In genomic region chr6:13139119-13139518, GRCh38 we compare ENCODE assay signal across 23 cellular contexts.
DNase-seq lines count a peak whose midpoint lies in the region; ATAC-seq, FAIRE-seq and TF ChIP-seq lines count a peak whose summit lies in the region.
"Had no signal": no experiment of that assay in that cellular context is flagged by ENCODE, and none has a peak within 500 bp of the region (broad histone marks: within the 10 kb centered on the region; RNA-seq: fewer than 3 reads in every experiment).

No MANE protein-coding gene starts in this region.

- no peak overlapping the region for H3K4me2 ChIP-seq in GM12878 (ENCODE audit: control insufficient read depth, insufficient read depth)
- H3K4me2 ChIP-seq: BLaER1, GM23338 had no signal

- 65% methylated on average over 2 of the region's 2 CpGs for WGBS in GM12878 (ENCODE audit: insufficient coverage, insufficient replicate concordance, low lambda C conversion rate, missing lambda C conversion rate)
- WGBS in endodermal cell (ENCODE audit: insufficient coverage in 1 of 2, insufficient read length in 1 of 2), 2 experiments, result 92 to 94% methylated on average over 1 to 2 of the region's 2 CpGs

- DNase-seq in LHCN-M2 (ENCODE audit: low read depth) (peak; percentile 94), GM12878 (ENCODE audit: low read depth, low spot score) (no peak), epithelial cell of proximal tubule (ENCODE audit: low read depth) (peak; percentile 10), NCI-H1436 treated with DMSO at 0.1 percent for 48 hours (lab: John Stamatoyannopoulos, UW) (no peak), endodermal cell (no peak), H4 (ENCODE audit: low spot score) (no peak), gastrocnemius medialis (no peak)
- DNase-seq: Caco-2; CD4-positive, CD25-positive, alpha-beta regulatory T cell; CD8-positive, alpha-beta T cell; DMS153; DND-41; HFFc6 had no signal

- in situ Hi-C loops in GM12878 (cut with MboI), result no loop called here
- in situ Hi-C loops in gastrocnemius medialis (cut with MboI; ENCODE audit: low sequenced_read_pairs in 4 of 4), result no loop called here

- no peak for FAIRE-seq in GM12878 (lab: Jason Lieb, UNC)
- FAIRE-seq: A204.1, G401.6, H54 had no signal

- no peak overlapping the region for H3K27ac ChIP-seq in GM12878 (ENCODE audit: control insufficient read depth, insufficient read depth)
- no peak overlapping the region for H3K27ac ChIP-seq in endodermal cell (ENCODE audit: low read depth, low read length)
- no peak overlapping the region for H3K27ac ChIP-seq in gastrocnemius medialis
- H3K27ac ChIP-seq: 22Rv1, BLaER1, C4-2B had no signal

- TF ChIP-seq POLR2A in GM12878 (IDR thresholded peaks at IDR 0.05; ENCODE audit: low read depth, low read length) (no peak), gastrocnemius medialis (IDR thresholded peaks at IDR 0.05) (no peak)

- SMC1A ChIA-PET in GM12878 (lab: Charles Lee; ENCODE audit: uncharacterized antibody, unreplicated experiment), result no interaction called here

- H3K27me3 Mint-ChIP-seq in nephron (ENCODE audit: low read depth), result peaks cover 5% of the 10 kb centered on the region
- peaks cover 14% of the 10 kb centered on the region for H3K27me3 Mint-ChIP-seq in endodermal cell (ENCODE audit: insufficient read depth)
- H3K27me3 Mint-ChIP-seq: B cell had no signal

- CTCF ChIA-PET in GM12878 (lab: Yijun Ruan, JAX), result interaction anchor here (0.5 to 0.7 kb wide), 2 partner anchors 9 to 482 kb away, joined by 3 read pairs; no protein-coding TSS in a partner anchor

- H3K4me3 ChIP-seq in GM12878, result no peak overlapping the region
- no peak overlapping the region for H3K4me3 ChIP-seq in epithelial cell of proximal tubule (ENCODE audit: low read depth, low read length)
- no peak overlapping the region for H3K4me3 ChIP-seq in endodermal cell (ENCODE audit: low read length)
- H3K4me3 ChIP-seq in gastrocnemius medialis, result no peak overlapping the region
- H3K4me3 ChIP-seq: BLaER1, GM23338, HAP-1 had no signal

- H3K36me3 Mint-ChIP-seq in nephron (ENCODE audit: low read depth), result no peaks in the 10 kb centered on the region
- H3K36me3 Mint-ChIP-seq in endodermal cell (ENCODE audit: low read depth), result peaks cover 3% of the 10 kb centered on the region
- H3K36me3 Mint-ChIP-seq: CD8-positive, alpha-beta T cell had no signal

- TF ChIP-seq RAD21 in GM12878 (IDR thresholded peaks at IDR 0.05; ENCODE audit: insufficient read depth, low read depth, low read length), result no peak

- no peaks in the 10 kb centered on the region for H4K20me1 ChIP-seq in GM12878 (ENCODE audit: control insufficient read depth, insufficient read depth)
- H4K20me1 ChIP-seq: BLaER1 had no signal

- no peaks in the 10 kb centered on the region for H3K4me1 ChIP-seq in GM12878 (ENCODE audit: control insufficient read depth, insufficient read depth, low read length)
- no peaks in the 10 kb centered on the region for H3K4me1 ChIP-seq in endodermal cell (ENCODE audit: control insufficient read depth, insufficient read depth, low read length)
- no peaks in the 10 kb centered on the region for H3K4me1 ChIP-seq in gastrocnemius medialis
- H3K4me1 ChIP-seq: BLaER1, Caco-2, HAP-1 had no signal

- H3K4me3 Mint-ChIP-seq in nephron (no peak overlapping the region), endodermal cell (no peak overlapping the region)
- H3K4me3 Mint-ChIP-seq: B cell; CD4-positive, CD25-positive, alpha-beta regulatory T cell; CD8-positive, alpha-beta T cell; GM23338; HFFc6 had no signal

- RAD21 ChIA-PET in GM12878 (lab: Charles Lee; ENCODE audit: unreplicated experiment), result no interaction called here

- TF ChIP-seq EP300 in GM12878 (IDR thresholded peaks at IDR 0.05; ENCODE audit: borderline replicate concordance in 1 of 2, control insufficient read depth in 1 of 2, low read depth in 2 of 2, low read length in 2 of 2), result no peak

- H2AFZ ChIP-seq in GM12878 (ENCODE audit: control insufficient read depth, low read depth, low read length), result no peak overlapping the region
- H2AFZ ChIP-seq: GM23338 had no signal

- H3K27me3 ChIP-seq in GM12878 (replicated peaks in 1 of 2; ENCODE audit: control insufficient read depth in 2 of 2, insufficient read depth in 2 of 2, low read length in 1 of 2), result no peaks in the 10 kb centered on the region; a peak in 1 of 4 replicates
- no peaks in the 10 kb centered on the region for H3K27me3 ChIP-seq in endodermal cell (ENCODE audit: control insufficient read depth, insufficient read depth, low read length, poor library complexity, severe bottlenecking)
- H3K27me3 ChIP-seq in gastrocnemius medialis, result no peaks in the 10 kb centered on the region
- H3K27me3 ChIP-seq: BLaER1 had no signal

- H3K4me1 Mint-ChIP-seq in nephron (peaks cover 8% of the 10 kb centered on the region), endodermal cell (peaks cover 16% of the 10 kb centered on the region)
- H3K4me1 Mint-ChIP-seq: CD4-positive, CD25-positive, alpha-beta regulatory T cell had no signal

- H3K9me3 ChIP-seq in GM12878 (replicated peaks; ENCODE audit: control insufficient read depth, insufficient read depth, low read length) (no peaks in the 10 kb centered on the region), endodermal cell (ENCODE audit: control insufficient read depth, low read length) (no peaks in the 10 kb centered on the region), gastrocnemius medialis (no peaks in the 10 kb centered on the region)
- H3K9me3 ChIP-seq: Caco-2, HAP-1 had no signal

- POLR2A ChIA-PET in GM12878 (lab: Charles Lee), result no interaction called here

- no peak for TF ChIP-seq CTCF in GM12878 (IDR thresholded peaks at IDR 0.05 in 2 of 3, conservative IDR thresholded peaks at IDR 0.05 in 1 of 3; ENCODE audit: control insufficient read depth in 2 of 3, extremely low read depth in 1 of 3, insufficient read depth in 1 of 3, low read depth in 3 of 3, low read length in 3 of 3)
- TF ChIP-seq CTCF in epithelial cell of proximal tubule (conservative IDR thresholded peaks at IDR 0.05; ENCODE audit: low read depth, low read length), result no peak
- no peak for TF ChIP-seq CTCF in nephron (IDR thresholded peaks at IDR 0.05; ENCODE audit: unreplicated experiment in 3 of 3)
- no peak for TF ChIP-seq CTCF in endodermal cell (conservative IDR thresholded peaks at IDR 0.05)
- no peak for TF ChIP-seq CTCF in gastrocnemius medialis (IDR thresholded peaks at IDR 0.05 in 4 of 5, conservative IDR thresholded peaks at IDR 0.05 in 1 of 5)

- H3K27ac Mint-ChIP-seq in nephron (peak overlapping the region; percentile 53 to 69 (median 63)), endodermal cell (no peak overlapping the region)
- H3K27ac Mint-ChIP-seq: B cell; CD4-positive, CD25-positive, alpha-beta regulatory T cell; CD8-positive, alpha-beta T cell; GM23338; HFFc6 had no signal

- intact Hi-C loops in GM12878 (cut with micrococcal nuclease; ENCODE audit: unreplicated experiment), result no loop called here
- intact Hi-C loops in gastrocnemius medialis (cut with DNase I; ENCODE audit: low total_unique reads), result no loop called here

- H3K9ac ChIP-seq in GM12878 (ENCODE audit: control insufficient read depth, insufficient read depth, low read length) (no peak overlapping the region), endodermal cell (ENCODE audit: extremely low read depth, low read length, poor library complexity, severe bottlenecking) (no peak overlapping the region)
- H3K9ac ChIP-seq: BLaER1 had no signal

- no peaks in the 10 kb centered on the region for H3K9me3 Mint-ChIP-seq in nephron
- H3K9me3 Mint-ChIP-seq in endodermal cell, result peaks cover 9% of the 10 kb centered on the region
- H3K9me3 Mint-ChIP-seq: CD8-positive, alpha-beta T cell; HFFc6 had no signal

- no peaks in the 10 kb centered on the region for H3K79me2 ChIP-seq in GM12878 (ENCODE audit: control insufficient read depth, insufficient read depth, low read length)

- BruUV-seq in GM12878 (replicated peaks; lab: Mats Ljungman, UMichigan), result no TSS peak

- ATAC-seq in GM12878 (no peak), gastrocnemius medialis (no peak)
- ATAC-seq: CD8-positive, alpha-beta T cell; GM23338 had no signal

- no peaks in the 10 kb centered on the region for H3K36me3 ChIP-seq in GM12878 (ENCODE audit: control insufficient read depth in 2 of 2, insufficient read depth in 2 of 2, low read length in 1 of 2)
- H3K36me3 ChIP-seq in endodermal cell (ENCODE audit: control insufficient read depth, insufficient read depth, low read length), result no peaks in the 10 kb centered on the region
- H3K36me3 ChIP-seq in gastrocnemius medialis, result no peaks in the 10 kb centered on the region
- H3K36me3 ChIP-seq: BLaER1, HAP-1 had no signal

TF ChIP-seq in GM12878, 131 proteins besides CTCF, POLR2A, EP300 and RAD21 (continues in another document):
- no peak for TF ChIP-seq MTA3 (IDR thresholded peaks at IDR 0.05; ENCODE audit: borderline replicate concordance, low read length)
- TF ChIP-seq, protein P1, sequence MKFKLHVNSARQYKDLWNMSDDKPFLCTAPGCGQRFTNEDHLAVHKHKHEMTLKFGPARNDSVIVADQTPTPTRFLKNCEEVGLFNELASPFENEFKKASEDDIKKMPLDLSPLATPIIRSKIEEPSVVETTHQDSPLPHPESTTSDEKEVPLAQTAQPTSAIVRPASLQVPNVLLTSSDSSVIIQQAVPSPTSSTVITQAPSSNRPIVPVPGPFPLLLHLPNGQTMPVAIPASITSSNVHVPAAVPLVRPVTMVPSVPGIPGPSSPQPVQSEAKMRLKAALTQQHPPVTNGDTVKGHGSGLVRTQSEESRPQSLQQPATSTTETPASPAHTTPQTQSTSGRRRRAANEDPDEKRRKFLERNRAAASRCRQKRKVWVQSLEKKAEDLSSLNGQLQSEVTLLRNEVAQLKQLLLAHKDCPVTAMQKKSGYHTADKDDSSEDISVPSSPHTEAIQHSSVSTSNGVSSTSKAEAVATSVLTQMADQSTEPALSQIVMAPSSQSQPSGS (IDR thresholded peaks at IDR 0.05; ENCODE audit: low read length), result no peak
- no peak for TF ChIP-seq HCFC1 (IDR thresholded peaks at IDR 0.05; ENCODE audit: low read length)
- TF ChIP-seq EZH2 (IDR thresholded peaks at IDR 0.05; ENCODE audit: borderline replicate concordance, control insufficient read depth, low read depth, low read length), result no peak

Comparison
In these comparisons a context has a peak if more than half of its experiments do, and no peak if none do; other contexts are left out.
1. DNase-seq: peak in LHCN-M2 (single experiment) and epithelial cell of proximal tubule (single experiment); none in GM12878 (single experiment), NCI-H1436 treated with DMSO at 0.1 percent for 48 hours (single experiment), endodermal cell (single experiment), H4 (single experiment) and gastrocnemius medialis (0 of 2).